ENCODE assay signal across 23 cellular contexts in genomic region chr15:38533416-38533915, GRCh38. TPM values are rescaled to one million over a fixed set of nuclear protein-coding genes. Genes with fewer than 3 reads are reported as not detected.
A peak's percentile ranks its signal among the peaks of the same experiment; 100 is the strongest.
DNase-seq lines count a peak whose midpoint lies in the region; ATAC-seq and TF ChIP-seq lines count a peak whose summit lies in the region.
"Had no signal": no experiment of that assay in that cellular context is flagged by ENCODE, and none has a peak within 500 bp of the region (broad histone marks: within the 10 kb centered on the region; RNA-seq: fewer than 3 reads in every experiment).

No MANE protein-coding gene starts in this region.

- H3K9me3 ChIP-seq in effector memory CD4-positive, alpha-beta T cell (ENCODE audit: control insufficient read depth, low read length): no peaks in the 10 kb centered on the region
- H3K9me3 ChIP-seq in colonic mucosa: no peaks in the 10 kb centered on the region
- H3K9me3 ChIP-seq: adrenal gland, ovary, stomach, tibial artery had no signal

- TF ChIP-seq CTCF in colonic mucosa (IDR thresholded peaks at IDR 0.05): no peak

- intact Hi-C loops in colonic mucosa (cut with DNase I): no loop called here

- no peak overlapping the region for H3K4me3 ChIP-seq in effector memory CD4-positive, alpha-beta T cell (ENCODE audit: insufficient read depth, low read depth, low read length, poor library complexity, severe bottlenecking)
- H3K4me3 ChIP-seq in colonic mucosa: no peak overlapping the region
- H3K4me3 ChIP-seq: adrenal gland, ovary, stomach, tibial artery had no signal

- peak overlapping the region; percentile 30 for H3K4me3 Mint-ChIP-seq in T-helper 2 cell treated with Interferon-gamma antibody and Interleukin-4, amounts not matched to agents 5 μg/mL and 100 μg/mL, for 36 hours
- H3K4me3 Mint-ChIP-seq in stimulated activated naive CD8-positive, alpha-beta T cell treated with anti-CD3 and anti-CD28 coated beads, Interleukin-15, Interleukin-2, amounts not matched to agents 100 ng/mL and 50 ng/mL, for 24 hours: no peak overlapping the region
- no peak overlapping the region for H3K4me3 Mint-ChIP-seq in stimulated activated effector memory CD8-positive, alpha-beta T cell treated with anti-CD3 and anti-CD28 coated beads, Interleukin-12 subunit alpha, Interleukin-12 subunit beta, amount 100 ng/mL, for 72 hours
- H3K4me3 Mint-ChIP-seq: brain, mesothelial cell of epicardium, nephron had no signal

- peak overlapping the region; percentile 50 for H3K27ac Mint-ChIP-seq in T-helper 2 cell treated with Interferon-gamma antibody and Interleukin-4, amounts not matched to agents 5 μg/mL and 100 μg/mL, for 36 hours
- H3K27ac Mint-ChIP-seq in stimulated activated naive CD8-positive, alpha-beta T cell treated with anti-CD3 and anti-CD28 coated beads, Interleukin-15, Interleukin-2, amounts not matched to agents 100 ng/mL and 50 ng/mL, for 24 hours: peak overlapping the region; percentile 60
- H3K27ac Mint-ChIP-seq in stimulated activated effector memory CD8-positive, alpha-beta T cell treated with anti-CD3 and anti-CD28 coated beads, Interleukin-12 subunit alpha, Interleukin-12 subunit beta, amount 100 ng/mL, for 72 hours: peak overlapping the region; percentile 52
- H3K27ac Mint-ChIP-seq: mesothelial cell of epicardium, nephron had no signal

- no peaks in the 10 kb centered on the region for H3K9me3 Mint-ChIP-seq in T-helper 2 cell treated with Interferon-gamma antibody and Interleukin-4, amounts not matched to agents 5 μg/mL and 100 μg/mL, for 36 hours
- peaks cover 4% of the 10 kb centered on the region for H3K9me3 Mint-ChIP-seq in stimulated activated naive CD8-positive, alpha-beta T cell treated with anti-CD3 and anti-CD28 coated beads, Interleukin-15, Interleukin-2, amounts not matched to agents 100 ng/mL and 50 ng/mL, for 24 hours
- peaks cover 5% of the 10 kb centered on the region for H3K9me3 Mint-ChIP-seq in stimulated activated effector memory CD8-positive, alpha-beta T cell treated with anti-CD3 and anti-CD28 coated beads, Interleukin-12 subunit alpha, Interleukin-12 subunit beta, amount 100 ng/mL, for 72 hours
- H3K9me3 Mint-ChIP-seq: brain, nephron had no signal

- no peaks in the 10 kb centered on the region for H3K27me3 Mint-ChIP-seq in T-helper 2 cell treated with Interferon-gamma antibody and Interleukin-4, amounts not matched to agents 5 μg/mL and 100 μg/mL, for 36 hours (ENCODE audit: low read depth)
- H3K27me3 Mint-ChIP-seq in stimulated activated naive CD8-positive, alpha-beta T cell treated with anti-CD3 and anti-CD28 coated beads, Interleukin-15, Interleukin-2, amounts not matched to agents 100 ng/mL and 50 ng/mL, for 24 hours: no peaks in the 10 kb centered on the region
- H3K27me3 Mint-ChIP-seq: brain had no signal

- no peak for ATAC-seq in stimulated activated naive CD8-positive, alpha-beta T cell treated with anti-CD3 and anti-CD28 coated beads, Interleukin-15, Interleukin-2, amounts not matched to agents 100 U/mL and 50 U/mL, for 24 hours
- ATAC-seq in stimulated activated effector memory CD8-positive, alpha-beta T cell treated with anti-CD3 and anti-CD28 coated beads, Interleukin-12 subunit alpha, Interleukin-12 subunit beta, amount 100 ng/mL, for 72 hours: no peak
- ATAC-seq in HG03460 (IDR thresholded peaks at IDR 0.05; ENCODE audit: unreplicated experiment): no peak
- ATAC-seq: HepG2 had no signal

- H3K36me3 ChIP-seq in effector memory CD4-positive, alpha-beta T cell (ENCODE audit: control insufficient read depth, insufficient read depth, low read length): peaks cover 34% of the 10 kb centered on the region
- no peaks in the 10 kb centered on the region for H3K36me3 ChIP-seq in colonic mucosa
- H3K36me3 ChIP-seq: adrenal gland, ovary, stomach, tibial artery had no signal

- peaks cover 92% of the 10 kb centered on the region for H3K4me1 Mint-ChIP-seq in T-helper 2 cell treated with Interferon-gamma antibody and Interleukin-4, amounts not matched to agents 5 μg/mL and 100 μg/mL, for 36 hours (ENCODE audit: low read depth)
- H3K4me1 Mint-ChIP-seq in stimulated activated naive CD8-positive, alpha-beta T cell treated with anti-CD3 and anti-CD28 coated beads, Interleukin-15, Interleukin-2, amounts not matched to agents 100 ng/mL and 50 ng/mL, for 24 hours (ENCODE audit: low read depth): peaks cover 100% of the 10 kb centered on the region
- peaks cover 100% of the 10 kb centered on the region for H3K4me1 Mint-ChIP-seq in stimulated activated effector memory CD8-positive, alpha-beta T cell treated with anti-CD3 and anti-CD28 coated beads, Interleukin-12 subunit alpha, Interleukin-12 subunit beta, amount 100 ng/mL, for 72 hours

- peaks cover 44% of the 10 kb centered on the region for H3K4me1 ChIP-seq in effector memory CD4-positive, alpha-beta T cell (ENCODE audit: control insufficient read depth, insufficient read depth, low read length, poor library complexity, severe bottlenecking)
- H3K4me1 ChIP-seq in colonic mucosa: no peaks in the 10 kb centered on the region
- H3K4me1 ChIP-seq: stomach had no signal

- H3K27ac ChIP-seq in effector memory CD4-positive, alpha-beta T cell (ENCODE audit: insufficient read depth, low read length, poor library complexity, severe bottlenecking): peak overlapping the region; percentile 28
- no peak overlapping the region for H3K27ac ChIP-seq in colonic mucosa
- H3K27ac ChIP-seq: adrenal gland, ovary, stomach, tibial artery had no signal

- H3K9ac ChIP-seq in colonic mucosa (ENCODE audit: low read depth in 2 of 2, low read length in 2 of 2): no peak overlapping the region

- peaks cover 86% of the 10 kb centered on the region for H3K36me3 Mint-ChIP-seq in T-helper 2 cell treated with Interferon-gamma antibody and Interleukin-4, amounts not matched to agents 5 μg/mL and 100 μg/mL, for 36 hours (ENCODE audit: low read depth)
- peaks cover 84% of the 10 kb centered on the region for H3K36me3 Mint-ChIP-seq in stimulated activated naive CD8-positive, alpha-beta T cell treated with anti-CD3 and anti-CD28 coated beads, Interleukin-15, Interleukin-2, amounts not matched to agents 100 ng/mL and 50 ng/mL, for 24 hours (ENCODE audit: low read depth)
- peaks cover 100% of the 10 kb centered on the region for H3K36me3 Mint-ChIP-seq in stimulated activated effector memory CD8-positive, alpha-beta T cell treated with anti-CD3 and anti-CD28 coated beads, Interleukin-12 subunit alpha, Interleukin-12 subunit beta, amount 100 ng/mL, for 72 hours
- H3K36me3 Mint-ChIP-seq: brain, mesothelial cell of epicardium had no signal

- no peaks in the 10 kb centered on the region for H3K27me3 ChIP-seq in effector memory CD4-positive, alpha-beta T cell (replicated peaks; ENCODE audit: control insufficient read depth, insufficient read depth, low read length, poor library complexity, severe bottlenecking)
- no peaks in the 10 kb centered on the region for H3K27me3 ChIP-seq in colonic mucosa
- H3K27me3 ChIP-seq: adrenal gland, ovary, stomach, tibial artery had no signal

- no peak for DNase-seq in T-helper 2 cell treated with Interferon-gamma antibody and Interleukin-4, amounts not matched to agents 5 μg/mL and 100 μg/mL, for 36 hours (ENCODE audit: low spot score)
- DNase-seq in T-helper 2 cell (no peak), colonic mucosa (no peak)
- DNase-seq in stimulated activated naive CD8-positive, alpha-beta T cell treated with anti-CD3 and anti-CD28 coated beads, Interleukin-15, Interleukin-2, amounts not matched to agents 100 U/mL and 50 U/mL, for 24 hours: no peak
- DNase-seq in effector memory CD4-positive, alpha-beta T cell: no peak
- DNase-seq in stimulated activated effector memory CD8-positive, alpha-beta T cell treated with anti-CD3 and anti-CD28 coated beads, Interleukin-12 subunit alpha, Interleukin-12 subunit beta, amount 100 ng/mL, for 72 hours (ENCODE audit: low spot score in 2 of 2): no peak
- DNase-seq: 8988T; activated CD4-positive, alpha-beta T cell treated with anti-CD3 and anti-CD28 coated beads for 48 hours; activated T-cell treated with anti-CD3 and anti-CD28 coated beads, Interleukin-2, amount 50 U/mL, for 1 hour; adrenal gland; DMS153; Kasumi-1; NCI-H1436; NCI-H748 treated with DMSO at 0.1 percent for 48 hours; ovary; stomach; tibial artery had no signal

RNA-seq across cellular contexts. Expression of gene RASGRP1, which starts 31.1 kb away (rescaled TPM):
- 1 to 10 TPM in 1 of 2 donors, under 1 TPM in 1; 0.96 to 1.5 TPM for total RNA-seq in colonic mucosa
